37 cellular contexts compared by ENCODE assay signal in the genomic region with DNA sequence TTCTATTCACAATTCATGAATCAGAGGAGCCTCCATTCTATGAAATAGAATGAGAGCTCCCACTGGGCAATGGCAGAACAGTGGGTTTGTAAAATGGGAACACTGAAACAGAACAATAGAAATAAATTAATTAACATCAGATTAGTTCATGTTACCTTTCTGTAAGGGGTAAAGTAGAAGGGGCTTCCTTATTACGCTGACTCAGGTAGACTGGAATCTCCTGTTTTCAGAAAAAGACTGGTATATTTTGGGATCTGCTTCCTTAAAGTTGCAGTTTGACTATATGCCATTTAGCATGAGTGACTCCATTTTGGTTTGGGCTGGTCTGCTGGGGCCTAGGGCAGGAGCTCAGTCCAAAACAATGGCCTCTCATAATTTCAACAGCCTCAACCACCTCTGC.
"Had no signal": no experiment of that assay in that cellular context is flagged by ENCODE, and none has a peak within 500 bp of the region (broad histone marks: within the 10 kb centered on the region; RNA-seq: fewer than 3 reads in every experiment).

No MANE protein-coding gene starts in this region.

- H3K27me3 ChIP-seq: ascending aorta had no signal

- H3K27ac ChIP-seq: adrenal gland, ascending aorta, cardiac muscle cell, VCaP had no signal

- H3K9me3 Mint-ChIP-seq: activated B cell treated with CpG ODN at 0.5 μM for 24 hours; activated CD4-positive, alpha-beta memory T cell treated with anti-CD3 and anti-CD28 coated beads for 36 hours; activated CD4-positive, alpha-beta T cell treated with anti-CD3 and anti-CD28 coated beads, Interleukin-2, amount 10 ng/mL, durations not matched to agents 24 days and 14 days; activated CD8-positive, alpha-beta T cell treated with anti-CD3 and anti-CD28 coated beads for 36 hours; activated naive CD4-positive, alpha-beta T cell treated with anti-CD3 and anti-CD28 coated beads for 36 hours; activated naive CD4-positive, alpha-beta T cell treated with anti-CD3 and anti-CD28 coated beads, Interleukin-2, amount 50 U/mL, for 72 hours; activated naive CD8-positive, alpha-beta T cell treated with anti-CD3 and anti-CD28 coated beads for 36 hours; activated T-cell treated with anti-CD3 and anti-CD28 coated beads, Interleukin-2, amount 50 U/mL, for 4 hours; activated T-cell treated with anti-CD3 and anti-CD28 coated beads, Interleukin-2, amount 50 U/mL, for 72 hours; activated T-helper 1 cell treated with anti-CD3 and anti-CD28 coated beads, Interleukin-12 subunit alpha, Interleukin-12 subunit beta, Interleukin-2, Interleukin-4 antibody, amounts not matched to agents 30 ng/mL and 10 ng/mL and 1 ng/mL, durations not matched to agents 14 hours and 24 hours and 36 hours; activated T-helper 17 cell treated with anti-CD3 and anti-CD28 coated beads, Interleukin-2, amount 50 U/mL, for 72 hours; central memory CD8-positive, alpha-beta T cell; T-helper 1 cell treated with Interleukin-12 subunit alpha and Interleukin-12 subunit beta and Interleukin-4 antibody, amounts not matched to agents 30 μg/mL and 1 μg/mL, for 36 hours; T-helper 2 cell treated with Interferon-gamma antibody and Interleukin-4, amounts not matched to agents 5 μg/mL and 100 μg/mL, for 36 hours had no signal

- ATAC-seq: activated CD8-positive, alpha-beta T cell treated with anti-CD3 and anti-CD28 coated beads for 36 hours; activated naive CD4-positive, alpha-beta T cell treated with anti-CD3 and anti-CD28 coated beads, Interleukin-2, amount 50 U/mL, for 72 hours; activated T-cell treated with anti-CD3 and anti-CD28 coated beads, Interleukin-2, amount 50 U/mL, for 4 hours; activated T-cell treated with anti-CD3 and anti-CD28 coated beads, Interleukin-2, amount 50 U/mL, for 72 hours; activated T-helper 17 cell treated with anti-CD3 and anti-CD28 coated beads, Interleukin-2, amount 50 U/mL, for 72 hours had no signal

- H3K4me1 Mint-ChIP-seq: activated B cell treated with CpG ODN at 0.5 μM for 24 hours; activated CD4-positive, alpha-beta T cell treated with anti-CD3 and anti-CD28 coated beads, Interleukin-2, amount 10 ng/mL, durations not matched to agents 24 days and 14 days; activated naive CD8-positive, alpha-beta T cell treated with anti-CD3 and anti-CD28 coated beads for 36 hours; activated T-helper 17 cell treated with anti-CD3 and anti-CD28 coated beads, Interleukin-2, amount 50 U/mL, for 72 hours; central memory CD8-positive, alpha-beta T cell had no signal

- H3K27ac Mint-ChIP-seq: activated B cell treated with CpG ODN at 0.5 μM for 24 hours; activated CD4-positive, alpha-beta memory T cell treated with anti-CD3 and anti-CD28 coated beads for 36 hours; activated CD4-positive, alpha-beta T cell treated with anti-CD3 and anti-CD28 coated beads, Interleukin-2, amount 10 ng/mL, durations not matched to agents 24 days and 14 days; activated CD8-positive, alpha-beta T cell treated with anti-CD3 and anti-CD28 coated beads for 36 hours; activated naive CD4-positive, alpha-beta T cell treated with anti-CD3 and anti-CD28 coated beads for 36 hours; activated naive CD4-positive, alpha-beta T cell treated with anti-CD3 and anti-CD28 coated beads, Interleukin-2, amount 50 U/mL, for 72 hours; activated naive CD8-positive, alpha-beta T cell treated with anti-CD3 and anti-CD28 coated beads for 36 hours; activated T-cell treated with anti-CD3 and anti-CD28 coated beads, Interleukin-2, amount 50 U/mL, for 72 hours; activated T-helper 1 cell treated with anti-CD3 and anti-CD28 coated beads, Interleukin-12 subunit alpha, Interleukin-12 subunit beta, Interleukin-2, Interleukin-4 antibody, amounts not matched to agents 30 ng/mL and 10 ng/mL and 1 ng/mL, durations not matched to agents 14 hours and 24 hours and 36 hours; activated T-helper 17 cell treated with anti-CD3 and anti-CD28 coated beads, Interleukin-2, amount 50 U/mL, for 72 hours; T-helper 1 cell treated with Interleukin-12 subunit alpha and Interleukin-12 subunit beta and Interleukin-4 antibody, amounts not matched to agents 30 μg/mL and 1 μg/mL, for 36 hours; T-helper 2 cell treated with Interferon-gamma antibody and Interleukin-4, amounts not matched to agents 5 μg/mL and 100 μg/mL, for 36 hours had no signal

- H3K4me3 ChIP-seq: adrenal gland, ascending aorta, cardiac muscle cell had no signal

- H3K4me3 Mint-ChIP-seq: activated B cell treated with CpG ODN at 0.5 μM for 24 hours; activated CD4-positive, alpha-beta memory T cell treated with anti-CD3 and anti-CD28 coated beads for 36 hours; activated CD4-positive, alpha-beta T cell treated with anti-CD3 and anti-CD28 coated beads, Interleukin-2, amount 10 ng/mL, durations not matched to agents 24 days and 14 days; activated CD8-positive, alpha-beta T cell treated with anti-CD3 and anti-CD28 coated beads for 36 hours; activated naive CD4-positive, alpha-beta T cell treated with anti-CD3 and anti-CD28 coated beads for 36 hours; activated naive CD8-positive, alpha-beta T cell treated with anti-CD3 and anti-CD28 coated beads for 36 hours; activated T-cell treated with anti-CD3 and anti-CD28 coated beads, Interleukin-2, amount 50 U/mL, for 4 hours; activated T-cell treated with anti-CD3 and anti-CD28 coated beads, Interleukin-2, amount 50 U/mL, for 72 hours; activated T-helper 1 cell treated with anti-CD3 and anti-CD28 coated beads, Interleukin-12 subunit alpha, Interleukin-12 subunit beta, Interleukin-2, Interleukin-4 antibody, amounts not matched to agents 30 ng/mL and 10 ng/mL and 1 ng/mL, durations not matched to agents 14 hours and 24 hours and 36 hours; activated T-helper 17 cell treated with anti-CD3 and anti-CD28 coated beads, Interleukin-2, amount 50 U/mL, for 72 hours; brain; central memory CD8-positive, alpha-beta T cell; T-helper 1 cell treated with Interleukin-12 subunit alpha and Interleukin-12 subunit beta and Interleukin-4 antibody, amounts not matched to agents 30 μg/mL and 1 μg/mL, for 36 hours; T-helper 2 cell treated with Interferon-gamma antibody and Interleukin-4, amounts not matched to agents 5 μg/mL and 100 μg/mL, for 36 hours had no signal

- H3K36me3 ChIP-seq: adrenal gland, ascending aorta, cardiac muscle cell had no signal

- H3K9me3 ChIP-seq: adrenal gland, ascending aorta had no signal

- H3K4me1 ChIP-seq: adrenal gland, ascending aorta had no signal

- DNase-seq: activated B cell treated with CpG ODN at 0.5 μM for 24 hours; activated CD4-positive, alpha-beta memory T cell treated with anti-CD3 and anti-CD28 coated beads for 36 hours; activated CD4-positive, alpha-beta T cell treated with anti-CD3 and anti-CD28 coated beads for 4 hours; activated CD4-positive, alpha-beta T cell treated with anti-CD3 and anti-CD28 coated beads, Interleukin-2, amount 10 ng/mL, durations not matched to agents 24 days and 14 days; activated CD4-positive, alpha-beta T cell treated with anti-CD3 and anti-CD28 coated beads, Interleukin-2, amount 50 U/mL, for 1 hour; activated CD4-positive, alpha-beta T cell treated with anti-CD3 and anti-CD28 coated beads, Interleukin-2, amount 50 U/mL, for 4 hours; activated CD4-positive, CD25-positive, alpha-beta regulatory T cell treated with anti-CD3 and anti-CD28 coated beads, Interleukin-2, amount 50 U/mL, for 72 hours; activated CD8-positive, alpha-beta memory T cell treated with anti-CD3 and anti-CD28 coated beads, Interleukin-2, amount 50 U/mL, for 4 hours; activated CD8-positive, alpha-beta T cell treated with anti-CD3 and anti-CD28 coated beads for 36 hours; activated effector memory CD4-positive, alpha-beta T cell treated with anti-CD3 and anti-CD28 coated beads, Interleukin-2, amount 50 U/mL, for 16 hours; activated gamma-delta T cell treated with Interleukin-2 at 50 U/mL for 16 hours; activated naive CD4-positive, alpha-beta T cell; activated naive CD4-positive, alpha-beta T cell treated with anti-CD3 and anti-CD28 coated beads for 36 hours; activated naive CD4-positive, alpha-beta T cell treated with anti-CD3 and anti-CD28 coated beads, Interleukin-2, amount 50 U/mL, for 16 hours; activated naive CD8-positive, alpha-beta T cell treated with anti-CD3 and anti-CD28 coated beads for 36 hours; activated T-cell treated with anti-CD3 and anti-CD28 coated beads for 4 hours; activated T-cell treated with anti-CD3 and anti-CD28 coated beads, Interleukin-2, amount 50 U/mL, for 1 hour; activated T-cell treated with anti-CD3 and anti-CD28 coated beads, Interleukin-2, amount 50 U/mL, for 4 hours; activated T-cell treated with anti-CD3 and anti-CD28 coated beads, Interleukin-2, amount 50 U/mL, for 72 hours; adrenal gland; amniotic stem cell; caudate nucleus; cerebellar nuclear complex; T-helper 2 cell; T-helper 9 cell had no signal

- FAIRE-seq: bronchial epithelial cell, TTC549 had no signal

- H3K36me3 Mint-ChIP-seq: activated CD4-positive, alpha-beta memory T cell treated with anti-CD3 and anti-CD28 coated beads for 36 hours; activated naive CD4-positive, alpha-beta T cell treated with anti-CD3 and anti-CD28 coated beads, Interleukin-2, amount 50 U/mL, for 72 hours; activated naive CD8-positive, alpha-beta T cell treated with anti-CD3 and anti-CD28 coated beads for 36 hours; brain had no signal
